Comparison of ENCODE assay signal across 12 cellular contexts in the genomic region with DNA sequence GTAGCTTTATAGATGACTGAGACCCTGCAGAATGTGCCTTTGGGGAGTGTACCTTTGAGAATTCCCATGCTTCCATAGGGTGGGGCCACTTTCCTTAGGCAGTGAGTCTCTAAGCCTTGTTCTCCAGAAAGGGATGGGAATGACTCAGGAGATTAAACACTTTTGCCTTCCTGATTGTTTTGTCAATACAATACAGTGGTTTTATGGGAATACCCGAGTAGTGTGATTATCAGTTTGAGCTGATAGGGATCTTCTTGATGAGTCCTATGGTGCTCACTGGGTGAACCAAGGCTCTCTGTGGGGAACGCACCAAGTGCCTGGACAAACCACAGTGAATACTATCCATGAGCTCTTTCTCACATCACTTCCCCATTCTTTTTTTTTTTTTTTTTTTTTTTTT. TPM values are rescaled to one million over a fixed set of nuclear protein-coding genes. Genes with fewer than 3 reads are reported as not detected.
DNase-seq lines count a peak whose midpoint lies in the region; ATAC-seq, FAIRE-seq and TF ChIP-seq lines count a peak whose summit lies in the region.
"Had no signal": no experiment of that assay in that cellular context is flagged by ENCODE, and none has a peak within 500 bp of the region (broad histone marks: within the 10 kb centered on the region; RNA-seq: fewer than 3 reads in every experiment).

No MANE protein-coding gene starts in this region.

- no peaks in the 10 kb centered on the region for H3K36me3 Mint-ChIP-seq in mesothelial cell of epicardium

- H3K9me3 Mint-ChIP-seq in mesothelial cell of epicardium, result no peaks in the 10 kb centered on the region
- H3K9me3 Mint-ChIP-seq in stimulated activated naive CD8-positive, alpha-beta T cell treated with anti-CD3 and anti-CD28 coated beads, Interleukin-15, amount 100 ng/mL, for 72 hours, result peaks cover 0 to under 1% of the 10 kb centered on the region in 2 donors

- no peak for ATAC-seq in stimulated activated naive CD8-positive, alpha-beta T cell treated with anti-CD3 and anti-CD28 coated beads, Interleukin-15, Interleukin-2, amounts not matched to agents 100 U/mL and 50 U/mL, for 24 hours
- ATAC-seq in stimulated activated naive CD8-positive, alpha-beta T cell treated with anti-CD3 and anti-CD28 coated beads, Interleukin-15, amount 100 ng/mL, for 72 hours, result no peak
- ATAC-seq in left lobe of liver, result no peak
- ATAC-seq: activated CD8-positive, alpha-beta T cell treated with anti-CD3 and anti-CD28 coated beads, Interleukin-2, amount 10 ng/mL, durations not matched to agents 7 days and 5 days; Right ventricle myocardium inferior had no signal

- H3K4me3 ChIP-seq in AG10803 (ENCODE audit: low read length) (no peak overlapping the region), bronchial epithelial cell (ENCODE audit: low read depth, low read length) (no peak overlapping the region)

- peak; percentile 61 for DNase-seq in AG10803 (ENCODE audit: low read depth)
- peak; percentile 82 for DNase-seq in M059J (ENCODE audit: low read depth)
- DNase-seq in bronchial epithelial cell (ENCODE audit: low read depth), result peak; percentile 94
- DNase-seq in mesothelial cell of epicardium (ENCODE audit: low spot score in 2 of 2, unreplicated experiment in 2 of 2), result no peak
- no peak for DNase-seq in stimulated activated naive CD8-positive, alpha-beta T cell treated with anti-CD3 and anti-CD28 coated beads, Interleukin-15, Interleukin-2, amounts not matched to agents 100 U/mL and 50 U/mL, for 24 hours
- DNase-seq in stimulated activated naive CD8-positive, alpha-beta T cell treated with anti-CD3 and anti-CD28 coated beads, Interleukin-15, amount 100 ng/mL, for 72 hours, result no peak
- DNase-seq in left lobe of liver (ENCODE audit: low spot score), result no peak
- no peak for DNase-seq in NK-92 (lab: John Stamatoyannopoulos, UW; ENCODE audit: unreplicated experiment)
- DNase-seq: activated CD8-positive, alpha-beta T cell treated with anti-CD3 and anti-CD28 coated beads, Interleukin-2, amount 10 ng/mL, durations not matched to agents 7 days and 5 days; anterior cingulate cortex; NCI-H1105 had no signal

- no peak for FAIRE-seq in bronchial epithelial cell (lab: Jason Lieb, UNC)

- peaks cover 39% of the 10 kb centered on the region for H3K4me1 Mint-ChIP-seq in mesothelial cell of epicardium
- H3K4me1 Mint-ChIP-seq in stimulated activated naive CD8-positive, alpha-beta T cell treated with anti-CD3 and anti-CD28 coated beads, Interleukin-15, amount 100 ng/mL, for 72 hours, result peaks cover 11% of the 10 kb centered on the region

- no peaks in the 10 kb centered on the region for H3K27me3 Mint-ChIP-seq in mesothelial cell of epicardium (ENCODE audit: low read depth)
- no peaks in the 10 kb centered on the region for H3K27me3 Mint-ChIP-seq in stimulated activated naive CD8-positive, alpha-beta T cell treated with anti-CD3 and anti-CD28 coated beads, Interleukin-15, amount 100 ng/mL, for 72 hours

- H3K4me3 Mint-ChIP-seq in mesothelial cell of epicardium, result no peak overlapping the region
- H3K4me3 Mint-ChIP-seq in stimulated activated naive CD8-positive, alpha-beta T cell treated with anti-CD3 and anti-CD28 coated beads, Interleukin-15, amount 100 ng/mL, for 72 hours, result no peak overlapping the region
- H3K4me3 Mint-ChIP-seq: activated CD8-positive, alpha-beta T cell treated with anti-CD3 and anti-CD28 coated beads, Interleukin-2, amount 10 ng/mL, durations not matched to agents 7 days and 5 days had no signal

- peaks cover 5% of the 10 kb centered on the region for H3K36me3 ChIP-seq in bronchial epithelial cell (ENCODE audit: control insufficient read depth, insufficient read depth, low read length)

- H3K27me3 ChIP-seq in bronchial epithelial cell (ENCODE audit: control insufficient read depth, insufficient read depth, low read length), result no peaks in the 10 kb centered on the region

- peak overlapping the region; percentile 73 for H3K27ac Mint-ChIP-seq in mesothelial cell of epicardium
- H3K27ac Mint-ChIP-seq in stimulated activated naive CD8-positive, alpha-beta T cell treated with anti-CD3 and anti-CD28 coated beads, Interleukin-15, amount 100 ng/mL, for 72 hours, result no peak overlapping the region
- H3K27ac Mint-ChIP-seq: activated CD8-positive, alpha-beta T cell treated with anti-CD3 and anti-CD28 coated beads, Interleukin-2, amount 10 ng/mL, durations not matched to agents 7 days and 5 days had no signal

- TF ChIP-seq CTCF in AG10803 (conservative IDR thresholded peaks at IDR 0.05; ENCODE audit: low read length), result no peak
- TF ChIP-seq CTCF in bronchial epithelial cell (IDR thresholded peaks at IDR 0.05; ENCODE audit: insufficient read depth, low read length, severe bottlenecking), result no peak
- TF ChIP-seq CTCF in mesothelial cell of epicardium (IDR thresholded peaks at IDR 0.05; ENCODE audit: unreplicated experiment), result no peak

RNA-seq across cellular contexts. Expression of gene MYOF, which starts 6.3 kb away (rescaled TPM):
- total RNA-seq in M059J (2014; rRNA removed; shearing (Covaris generic)), result 80.3 and 128 TPM in 2 replicates
- total RNA-seq in bronchial epithelial cell (108 and 133 TPM in 2 replicates), mesothelial cell of epicardium (53.3 to 58.5 TPM (median 56.0 TPM) in 3 replicates), left lobe of liver (3.2 TPM)

RNA-seq across cellular contexts. Expression of gene CEP55, which starts 20.5 kb away (rescaled TPM):
- 85.5 and 87.9 TPM in 2 replicates for total RNA-seq in M059J (2014; rRNA removed; shearing (Covaris generic))
- total RNA-seq in bronchial epithelial cell, result 0.53 and 2.0 TPM in 2 replicates
- 6.0 to 6.3 TPM (median 6.0 TPM) in 3 replicates for total RNA-seq in mesothelial cell of epicardium
- 0.08 TPM for total RNA-seq in left lobe of liver

Comparison
In these comparisons a context has a peak if more than half of its experiments do, and no peak if none do; other contexts are left out.
1. DNase-seq: peak in AG10803 (single experiment), M059J (single experiment) and bronchial epithelial cell (single experiment); none in mesothelial cell of epicardium (0 of 2), stimulated activated naive CD8-positive, alpha-beta T cell treated with anti-CD3 and anti-CD28 coated beads, Interleukin-15, Interleukin-2, amounts not matched to agents 100 U/mL and 50 U/mL, for 24 hours (single experiment), stimulated activated naive CD8-positive, alpha-beta T cell treated with anti-CD3 and anti-CD28 coated beads, Interleukin-15, amount 100 ng/mL, for 72 hours (0 of 2), left lobe of liver (single experiment) and NK-92 (single experiment).
2. RNA of gene MYOF, which starts 6.3 kb away (total RNA-seq): 108 to 133 TPM in bronchial epithelial cell, 80.3 to 128 TPM in M059J and 53.3 to 58.5 TPM in mesothelial cell of epicardium; 3.2 TPM in left lobe of liver (single experiment); every median in the first group is over 10 times any median in the second.
3. RNA of gene CEP55, which starts 20.5 kb away (total RNA-seq): 85.5 to 87.9 TPM in M059J; 6.0 to 6.3 TPM in mesothelial cell of epicardium, 0.53 to 2.0 TPM in bronchial epithelial cell and 0.08 TPM in left lobe of liver (single experiment); every median in the first group is over 10 times any median in the second.